Comparison of ENCODE assay signal across 8 cellular contexts in genomic region chr5:147822686-147823491, GRCh38. TPM values are rescaled to one million over a fixed set of nuclear protein-coding genes. Genes with fewer than 3 reads are reported as not detected.
DNase-seq lines count a peak whose midpoint lies in the region; ATAC-seq, FAIRE-seq and TF ChIP-seq lines count a peak whose summit lies in the region.

No MANE protein-coding gene starts in this region.

- no peaks in the 10 kb centered on the region for H3K9me3 ChIP-seq in esophagus squamous epithelium
- H3K9me3 ChIP-seq in naive thymus-derived CD4-positive, alpha-beta T cell (ENCODE audit: control insufficient read depth in 2 of 3, low read length in 3 of 3) = no peaks in the 10 kb centered on the region

- H3K4me1 ChIP-seq in esophagus squamous epithelium = no peaks in the 10 kb centered on the region
- H3K4me1 ChIP-seq in naive thymus-derived CD4-positive, alpha-beta T cell (ENCODE audit: control insufficient read depth in 2 of 2, insufficient read depth in 2 of 2, low read length in 2 of 2) = no peaks in the 10 kb centered on the region

- POLR2A ChIA-PET in activated B cell treated with CpG ODN at 0.5 μM for 24 hours (lab: Charles Lee) = no interaction called here
- POLR2A ChIA-PET in naive thymus-derived CD4-positive, alpha-beta T cell (lab: Charles Lee) = no interaction called here

- FAIRE-seq in GM19239 (lab: Jason Lieb, UNC) = peak; percentile 66

- intact Hi-C loops in Calu3 (cut with micrococcal nuclease; ENCODE audit: unreplicated experiment) (loop anchor here (1.0 to 5.0 kb wide), 2 partner anchors 131 to 195 kb away; no protein-coding TSS in a partner anchor), activated B cell treated with CpG ODN at 0.5 μM for 24 hours (cut with micrococcal nuclease) (loop anchor here (1.0 to 2.0 kb wide), 3 partner anchors 195 to 1280 kb away; no protein-coding TSS in a partner anchor), esophagus squamous epithelium (cut with DNase I) (loop anchor here (5.0 kb wide), 1 partner anchor 196 kb away; no protein-coding TSS in a partner anchor), posterior vena cava (cut with DNase I) (loop anchor here (5.0 kb wide), 1 partner anchor 196 kb away; no protein-coding TSS in a partner anchor)
- intact Hi-C loops in naive thymus-derived CD4-positive, alpha-beta T cell (cut with micrococcal nuclease) = loop anchor here in 1 of 2 donors (1.0 to 10.0 kb wide), 4 partner anchors 41 to 598 kb away; partner anchors contain the start of gene JAKMIP2

- DNase-seq in Calu3 (peak; percentile 45), GM19239 (ENCODE audit: insufficient read length, low spot score) (no peak), NCI-H2196 treated with DMSO at 0.1 percent for 48 hours (lab: John Stamatoyannopoulos, UW; ENCODE audit: unreplicated experiment) (peak; percentile 62), activated B cell treated with CpG ODN at 0.5 μM for 24 hours (no peak), esophagus squamous epithelium (lab: John Stamatoyannopoulos, UW) (no peak), posterior vena cava (ENCODE audit: low spot score) (no peak)
- DNase-seq in naive thymus-derived CD4-positive, alpha-beta T cell = peak in 5 of 9 donors; percentile 18 to 69 (median 36)

- TF ChIP-seq POLR2A in esophagus squamous epithelium (IDR thresholded peaks at IDR 0.05) = no peak

- BruUV-seq in Calu3 (replicated peaks; lab: Mats Ljungman, UMichigan) = no TSS peak

- ATAC-seq in HG03139 (IDR thresholded peaks at IDR 0.05; ENCODE audit: unreplicated experiment) (peak; percentile 92), activated B cell treated with CpG ODN at 0.5 μM for 24 hours (ENCODE audit: low read depth) (peak; percentile 72)
- ATAC-seq in naive thymus-derived CD4-positive, alpha-beta T cell = peak; percentile 88

- H3K4me1 Mint-ChIP-seq in Calu3 (ENCODE audit: low read depth, unreplicated experiment) = peaks cover 18% of the 10 kb centered on the region
- no peaks in the 10 kb centered on the region for H3K4me1 Mint-ChIP-seq in activated B cell treated with CpG ODN at 0.5 μM for 24 hours
- no peaks in the 10 kb centered on the region for H3K4me1 Mint-ChIP-seq in naive thymus-derived CD4-positive, alpha-beta T cell

- H3K27ac Mint-ChIP-seq in Calu3 (ENCODE audit: unreplicated experiment) (peak overlapping the region; percentile 16), activated B cell treated with CpG ODN at 0.5 μM for 24 hours (no peak overlapping the region)
- H3K27ac Mint-ChIP-seq in naive thymus-derived CD4-positive, alpha-beta T cell = peak overlapping the region in 1 of 9 donors; percentile 28

- H3K36me3 Mint-ChIP-seq in Calu3 (ENCODE audit: insufficient read depth, unreplicated experiment) (peaks cover 6% of the 10 kb centered on the region), activated B cell treated with CpG ODN at 0.5 μM for 24 hours (ENCODE audit: low read depth) (no peaks in the 10 kb centered on the region)
- no peaks in the 10 kb centered on the region for H3K36me3 Mint-ChIP-seq in naive thymus-derived CD4-positive, alpha-beta T cell

- TF ChIP-seq CTCF in Calu3 (IDR thresholded peaks at IDR 0.05; ENCODE audit: unreplicated experiment) (peak; percentile 85), activated B cell treated with CpG ODN at 0.5 μM for 24 hours (IDR thresholded peaks at IDR 0.05) (peak; percentile 73), esophagus squamous epithelium (IDR thresholded peaks at IDR 0.05) (peak; percentile 46 to 90 (median 82))

- 4 to 7% methylated on average over 4 of the region's 4 CpGs for WGBS in esophagus squamous epithelium, 2 donors

- CTCF ChIA-PET in Calu3 (lab: Charles Lee) (interaction anchor here (0.6 to 1.5 kb wide), 13 partner anchors 13 to 532 kb away, joined by 3 to 38 read pairs (median 4); no protein-coding TSS in a partner anchor), activated B cell treated with CpG ODN at 0.5 μM for 24 hours (lab: Charles Lee) (interaction anchor here (0.7 to 5.9 kb wide), 14 partner anchors 8 to 373 kb away, joined by 3 to 135 read pairs (median 4); partner anchors contain the start of gene JAKMIP2)
- CTCF ChIA-PET in naive thymus-derived CD4-positive, alpha-beta T cell (lab: Charles Lee) = no interaction called here

- H3K4me3 Mint-ChIP-seq in Calu3 (ENCODE audit: low read depth, unreplicated experiment) (no peak overlapping the region), activated B cell treated with CpG ODN at 0.5 μM for 24 hours (no peak overlapping the region)
- H3K4me3 Mint-ChIP-seq in naive thymus-derived CD4-positive, alpha-beta T cell = no peak overlapping the region

- H3K9me3 Mint-ChIP-seq in Calu3 (ENCODE audit: low read depth, unreplicated experiment) (no peaks in the 10 kb centered on the region), activated B cell treated with CpG ODN at 0.5 μM for 24 hours (no peaks in the 10 kb centered on the region)
- no peaks in the 10 kb centered on the region for H3K9me3 Mint-ChIP-seq in naive thymus-derived CD4-positive, alpha-beta T cell

- no peaks in the 10 kb centered on the region for H3K36me3 ChIP-seq in esophagus squamous epithelium
- H3K36me3 ChIP-seq in naive thymus-derived CD4-positive, alpha-beta T cell (ENCODE audit: control insufficient read depth in 2 of 3, insufficient read depth in 3 of 3, low read length in 3 of 3) = no peaks in the 10 kb centered on the region

- H3K27me3 Mint-ChIP-seq in Calu3 (ENCODE audit: unreplicated experiment) (no peaks in the 10 kb centered on the region), activated B cell treated with CpG ODN at 0.5 μM for 24 hours (peaks cover 6% of the 10 kb centered on the region)
- peaks cover 0 to 21% (median 7%) of the 10 kb centered on the region in 5 donors for H3K27me3 Mint-ChIP-seq in naive thymus-derived CD4-positive, alpha-beta T cell

- no peak overlapping the region for H3K4me3 ChIP-seq in esophagus squamous epithelium
- H3K4me3 ChIP-seq in naive thymus-derived CD4-positive, alpha-beta T cell (ENCODE audit: low read length) = no peak overlapping the region

- no peak overlapping the region for H3K27ac ChIP-seq in esophagus squamous epithelium
- H3K27ac ChIP-seq in naive thymus-derived CD4-positive, alpha-beta T cell (ENCODE audit: low read depth, low read length) = no peak overlapping the region

- peaks cover 0 to 10% (median 0%) of the 10 kb centered on the region in 4 donors for H3K27me3 ChIP-seq in esophagus squamous epithelium
- no peaks in the 10 kb centered on the region for H3K27me3 ChIP-seq in naive thymus-derived CD4-positive, alpha-beta T cell (ENCODE audit: control insufficient read depth in 2 of 2, insufficient read depth in 2 of 2, low read length in 2 of 2)

RNA-seq across cellular contexts. Expression of gene SPINK1, which starts 8.6 kb away (rescaled TPM):
- total RNA-seq in Calu3 (2022) = 307 and 444 TPM in 2 replicates
- total RNA-seq in activated B cell treated with CpG ODN at 0.5 μM for 24 hours = not detected in 2 replicates
- total RNA-seq in esophagus squamous epithelium = not detected
- not detected for total RNA-seq in naive thymus-derived CD4-positive, alpha-beta T cell
- polyA plus RNA-seq in naive thymus-derived CD4-positive, alpha-beta T cell = not detected
- total RNA-seq in posterior vena cava = 1 to 10 TPM in 1 of 2 donors, not detected in 1; 1.3 TPM

RNA-seq across cellular contexts. Expression of gene JAKMIP2, which starts 40.4 kb away (rescaled TPM):
- total RNA-seq in Calu3 (2022) = not detected in 2 replicates
- 2.0 and 3.1 TPM in 2 replicates for total RNA-seq in activated B cell treated with CpG ODN at 0.5 μM for 24 hours
- total RNA-seq in esophagus squamous epithelium = 1 to 10 TPM in 1 of 4 donors, under 1 TPM in 2, not detected in 1; 0.09 to 2.9 (median 0.18) TPM
- 1 to 10 TPM in 2 of 5 experiments, under 1 TPM in 3; 0.16 to 4.5 (median 0.88) TPM for total RNA-seq in naive thymus-derived CD4-positive, alpha-beta T cell
- 1 to 10 TPM in 1 of 2 donors, under 1 TPM in 1; 0.18 to 2.3 TPM for polyA plus RNA-seq in naive thymus-derived CD4-positive, alpha-beta T cell
- under 1 TPM; 0.10 to 0.42 TPM for total RNA-seq in posterior vena cava

RNA-seq across cellular contexts. Expression of gene SCGB3A2, which starts 55.6 kb away (rescaled TPM):
- not detected in 2 replicates for total RNA-seq in Calu3 (2022)
- total RNA-seq in activated B cell treated with CpG ODN at 0.5 μM for 24 hours = not detected in 2 replicates
- total RNA-seq in esophagus squamous epithelium = not detected
- total RNA-seq in naive thymus-derived CD4-positive, alpha-beta T cell = not detected
- polyA plus RNA-seq in naive thymus-derived CD4-positive, alpha-beta T cell = not detected
- not detected for total RNA-seq in posterior vena cava

Comparison
In these comparisons a context has a peak if more than half of its experiments do, and no peak if none do; other contexts are left out.
1. DNase-seq: peak in Calu3 (single experiment), NCI-H2196 treated with DMSO at 0.1 percent for 48 hours (single experiment) and naive thymus-derived CD4-positive, alpha-beta T cell (5 of 9); none in GM19239 (single experiment), activated B cell treated with CpG ODN at 0.5 μM for 24 hours (single experiment), esophagus squamous epithelium (single experiment) and posterior vena cava (single experiment).
2. RNA of gene SPINK1, which starts 8.6 kb away (total RNA-seq): 307 to 444 TPM in Calu3; 1.3 TPM in posterior vena cava, not detected in activated B cell treated with CpG ODN at 0.5 μM for 24 hours, not detected in esophagus squamous epithelium and not detected in naive thymus-derived CD4-positive, alpha-beta T cell; every median in the first group is over 100 times any median in the second.
3. Peak in every context shown above with its lines, with median percentiles within 50 percentile points of each other: CTCF ChIP-seq and ATAC-seq.